11 cellular contexts compared by ENCODE assay signal in genomic region chr16:3797904-3798811, GRCh38.
DNase-seq lines count a peak whose midpoint lies in the region; ATAC-seq and TF ChIP-seq lines count a peak whose summit lies in the region.
"Had no signal": no experiment of that assay in that cellular context is flagged by ENCODE, and none has a peak within 500 bp of the region (broad histone marks: within the 10 kb centered on the region; RNA-seq: fewer than 3 reads in every experiment).

No MANE protein-coding gene starts in this region.

- no peak overlapping the region for H3K27ac ChIP-seq in RWPE2 (ENCODE audit: poor library complexity, severe bottlenecking)
- H3K27ac ChIP-seq in mesendoderm (ENCODE audit: low read depth, low read length) = no peak overlapping the region
- H3K27ac ChIP-seq: thoracic aorta had no signal

- H3K4me2 ChIP-seq in mesendoderm (ENCODE audit: low read length) = no peak overlapping the region

- TF ChIP-seq CTCF in RWPE2 (IDR thresholded peaks at IDR 0.05; ENCODE audit: poor library complexity, severe bottlenecking) = no peak

- H2BK120ac ChIP-seq in mesendoderm (ENCODE audit: low read depth, low read length) = no peak overlapping the region

- ATAC-seq in GM21423 (IDR thresholded peaks at IDR 0.05; ENCODE audit: unreplicated experiment) (peak; percentile 47), RWPE2 (ENCODE audit: low read depth) (peak; percentile 72), HG03571 (IDR thresholded peaks at IDR 0.05; ENCODE audit: unreplicated experiment) (no peak)

- H3K36me3 ChIP-seq in RWPE2 (ENCODE audit: low read depth) (no peaks in the 10 kb centered on the region), mesendoderm (ENCODE audit: control insufficient read depth, insufficient read depth, low read length) (no peaks in the 10 kb centered on the region)
- H3K36me3 ChIP-seq: thoracic aorta had no signal

- H3K4ac ChIP-seq in mesendoderm (ENCODE audit: low read depth, low read length) = no peak overlapping the region

- H3K9me3 ChIP-seq in RWPE2 (ENCODE audit: severe bottlenecking) = no peaks in the 10 kb centered on the region
- H3K9me3 ChIP-seq: thoracic aorta had no signal

- H2AK5ac ChIP-seq in mesendoderm (ENCODE audit: low read length) = no peak overlapping the region

- H3K27me3 ChIP-seq in RWPE2 (ENCODE audit: insufficient read depth, poor library complexity, severe bottlenecking) = no peaks in the 10 kb centered on the region
- H3K27me3 ChIP-seq in mesendoderm (ENCODE audit: insufficient read depth, low read length, poor library complexity) = no peaks in the 10 kb centered on the region

- H3K23ac ChIP-seq in mesendoderm (ENCODE audit: low read length) = no peak overlapping the region

- H3K4me3 ChIP-seq in GM08714 (ENCODE audit: low read length) (peak overlapping the region; percentile 55), RWPE2 (ENCODE audit: severe bottlenecking) (no peak overlapping the region), mesendoderm (ENCODE audit: low read length) (no peak overlapping the region)
- H3K4me3 ChIP-seq: thoracic aorta had no signal

- H3K4me1 ChIP-seq in RWPE2 (ENCODE audit: insufficient read depth, poor library complexity, severe bottlenecking) = peaks cover 7% of the 10 kb centered on the region
- peaks cover 2% of the 10 kb centered on the region for H3K4me1 ChIP-seq in mesendoderm (ENCODE audit: control insufficient read depth, low read depth, low read length)

- H2BK15ac ChIP-seq in mesendoderm (replicated peaks; ENCODE audit: low read depth) = no peak overlapping the region

- no peak overlapping the region for H4K5ac ChIP-seq in mesendoderm (ENCODE audit: low read length)

- WGBS in mesendoderm (ENCODE audit: extremely low coverage, insufficient coverage, low lambda C conversion rate) = no CpG with 5 or more reads among the region's 10 CpGs

- H2BK5ac ChIP-seq in mesendoderm (ENCODE audit: low read length) = no peak overlapping the region

- H3K79me2 ChIP-seq in mesendoderm (ENCODE audit: control insufficient read depth, insufficient read depth, low read length) = peaks cover 57% of the 10 kb centered on the region

- H3K18ac ChIP-seq in mesendoderm (ENCODE audit: low read length) = no peak overlapping the region

- no peak overlapping the region for H3K9ac ChIP-seq in mesendoderm (ENCODE audit: low read length)

- H3K79me1 ChIP-seq in mesendoderm (ENCODE audit: low read length) = peaks cover 21% of the 10 kb centered on the region

- DNase-seq in RWPE2 (ENCODE audit: low spot score) (no peak), mesendoderm (peak; percentile 32), SK-N-DZ (ENCODE audit: low spot score) (no peak), mucosa of gallbladder (ENCODE audit: low spot score) (no peak)
- DNase-seq in effector CD4-positive, alpha-beta T cell = no peak
- DNase-seq: stimulated activated CD4-positive, alpha-beta T cell treated with anti-CD3 and anti-CD28 coated beads, Interleukin-4, amount 100 ng/mL, for 1 hour; T1000 had no signal

- H3K56ac ChIP-seq in mesendoderm (ENCODE audit: low read length) = no peak overlapping the region

- no peak overlapping the region for H4K8ac ChIP-seq in mesendoderm (ENCODE audit: low read depth, low read length)
